In genomic region chr7:43039346-43039745, GRCh38 we compare ENCODE assay signal across 1 cellular context.
TF ChIP-seq lines count a peak whose summit lies in the region.

No MANE protein-coding gene starts in this region.

TF ChIP-seq in SK-N-SH, 30 proteins besides CTCF, POLR2A, EP300 and RAD21 (continued from another document):
- TF ChIP-seq IRF3 (IDR thresholded peaks at IDR 0.05; ENCODE audit: low read depth, low read length), result no peak
